In genomic region chr7:5425507-5426225, GRCh38 we compare ENCODE assay signal across 8 cellular contexts. TPM values are rescaled to one million over a fixed set of nuclear protein-coding genes. Genes with fewer than 3 reads are reported as not detected.
DNase-seq lines count a peak whose midpoint lies in the region; ATAC-seq, FAIRE-seq and TF ChIP-seq lines count a peak whose summit lies in the region.

No MANE protein-coding gene starts in this region.

- intact Hi-C loops in dendritic cell treated with granulocyte-macrophage colony-stimulating factor and Interleukin-4, amounts not matched to agents 40 ng/mL and 50 ng/mL, for 4 days (cut with micrococcal nuclease): no loop called here
- intact Hi-C loops in HepG2 (cut with micrococcal nuclease; ENCODE audit: unreplicated experiment) (no loop called here), stomach (cut with DNase I; ENCODE audit: low total_unique reads) (no loop called here)

- H3K4me2 ChIP-seq in HepG2 (ENCODE audit: low read depth, low read length): peak overlapping the region; percentile 93

- no peaks in the 10 kb centered on the region for H3K9me3 Mint-ChIP-seq in dendritic cell treated with granulocyte-macrophage colony-stimulating factor and Interleukin-4, amounts not matched to agents 40 ng/mL and 50 ng/mL, for 4 days

- peak in 1 of 2 experiments; percentile 48; a peak in 1 of 4 replicates for TF ChIP-seq EP300 in HepG2 (IDR thresholded peaks at IDR 0.05; ENCODE audit: low read depth in 2 of 2, low read length in 2 of 2)
- no peak for TF ChIP-seq EP300 in HepG2 (CRISPR knock-in tag; IDR thresholded peaks at IDR 0.05; ENCODE audit: borderline replicate concordance)
- TF ChIP-seq EP300 in stomach (IDR thresholded peaks at IDR 0.05): no peak

- POLR2A ChIA-PET in HepG2 (lab: Yijun Ruan, JAX): interaction anchor here (0.9 to 3.4 kb wide), 12 partner anchors 9 to 185 kb away, joined by 3 to 25 read pairs (median 10); no protein-coding TSS in a partner anchor

- H3K27ac ChIP-seq in RWPE2 (ENCODE audit: poor library complexity, severe bottlenecking) (peak overlapping the region; percentile 98), HepG2 (ENCODE audit: extremely low read length, insufficient read depth, low read length) (peak overlapping the region; percentile 100), stomach (peak overlapping the region; percentile 94 to 100 (median 99))

- H3K9ac ChIP-seq in HepG2 (ENCODE audit: insufficient read depth, low read depth, low read length): peak overlapping the region; percentile 98

- TF ChIP-seq CTCF in RWPE2 (IDR thresholded peaks at IDR 0.05; ENCODE audit: poor library complexity, severe bottlenecking): no peak
- 0 out of 2 replicates have a peak, but pooled peaks have one; percentile 21 for TF ChIP-seq CTCF in HepG2 (CRISPR knock-in tag; IDR thresholded peaks at IDR 0.05)
- no peak for TF ChIP-seq CTCF in stomach (IDR thresholded peaks at IDR 0.05)

- peak overlapping the region; percentile 62 for H3K4me3 ChIP-seq in RWPE2 (ENCODE audit: severe bottlenecking)
- peak overlapping the region; percentile 92 to 98 (median 94) for H3K4me3 ChIP-seq in HepG2 (replicated peaks in 1 of 3; ENCODE audit: insufficient read depth in 1 of 3, low read depth in 2 of 3, low read length in 3 of 3)
- H3K4me3 ChIP-seq in stomach: peak overlapping the region; percentile 63 to 93 (median 82)

- TF ChIP-seq POLR2A in HepG2 (IDR thresholded peaks at IDR 0.05; ENCODE audit: insufficient read depth in 1 of 2, low read depth in 2 of 2, low read length in 2 of 2) (peak in 1 of 2 experiments; percentile 90; a peak in 2 of 4 replicates), stomach (IDR thresholded peaks at IDR 0.05) (peak in 1 of 4 donors; percentile 77)

- DNase-seq in DMS79 (lab: John Stamatoyannopoulos, UW) (peak; percentile 85), M059J (ENCODE audit: low read depth) (peak; percentile 85), RWPE2 (ENCODE audit: low spot score) (peak; percentile 75), HepG2 (ENCODE audit: low spot score) (peak; percentile 88), stomach (peak; percentile 65), OCI-M2 (lab: John Stamatoyannopoulos, UW; ENCODE audit: unreplicated experiment) (no peak)

- H3K36me3 ChIP-seq in RWPE2 (ENCODE audit: low read depth) (no peaks in the 10 kb centered on the region), HepG2 (replicated peaks in 1 of 2; ENCODE audit: control insufficient read depth in 1 of 2, insufficient read depth in 2 of 2, low read length in 2 of 2) (no peaks in the 10 kb centered on the region), stomach (no peaks in the 10 kb centered on the region)

- in situ Hi-C loops in HepG2 (cut with HindIII; ENCODE audit: extremely low pct_ligation_motif_present, low pct_unique_long_range_greater_than_20kb): no loop called here

- peaks cover 9% of the 10 kb centered on the region for H3K27me3 Mint-ChIP-seq in dendritic cell treated with granulocyte-macrophage colony-stimulating factor and Interleukin-4, amounts not matched to agents 40 ng/mL and 50 ng/mL, for 4 days

- H3K36me3 Mint-ChIP-seq in dendritic cell treated with granulocyte-macrophage colony-stimulating factor and Interleukin-4, amounts not matched to agents 40 ng/mL and 50 ng/mL, for 4 days (ENCODE audit: low read depth): peaks cover 83% of the 10 kb centered on the region

- H3K4me1 Mint-ChIP-seq in dendritic cell treated with granulocyte-macrophage colony-stimulating factor and Interleukin-4, amounts not matched to agents 40 ng/mL and 50 ng/mL, for 4 days (ENCODE audit: low read depth): peaks cover 27% of the 10 kb centered on the region

- ATAC-seq in RWPE2 (ENCODE audit: low read depth) (no peak), HepG2 (peak; percentile 13), GM19035 (IDR thresholded peaks at IDR 0.05; ENCODE audit: unreplicated experiment) (no peak)

- TF ChIP-seq RAD21 in HepG2 (CRISPR knock-in tag; IDR thresholded peaks at IDR 0.05): peak; percentile 41; the same call in 1 of the 2 replicates

- peaks cover 66% of the 10 kb centered on the region for H3K79me2 ChIP-seq in HepG2 (ENCODE audit: insufficient read depth, low read length)

- H3K4me3 Mint-ChIP-seq in dendritic cell treated with granulocyte-macrophage colony-stimulating factor and Interleukin-4, amounts not matched to agents 40 ng/mL and 50 ng/mL, for 4 days: peak overlapping the region; percentile 100

- no peaks in the 10 kb centered on the region for H3K27me3 ChIP-seq in RWPE2 (ENCODE audit: insufficient read depth, poor library complexity, severe bottlenecking)
- no peaks in the 10 kb centered on the region; a peak in 1 of 5 replicates for H3K27me3 ChIP-seq in HepG2 (ENCODE audit: control insufficient read depth in 1 of 2, insufficient read depth in 2 of 2, low read length in 2 of 2)
- H3K27me3 ChIP-seq in stomach: peaks cover 0 to 14% (median 0%) of the 10 kb centered on the region in 3 donors

- peak; percentile 54 for FAIRE-seq in HepG2 (lab: Jason Lieb, UNC)

- peak overlapping the region; percentile 100 for H3K27ac Mint-ChIP-seq in dendritic cell treated with granulocyte-macrophage colony-stimulating factor and Interleukin-4, amounts not matched to agents 40 ng/mL and 50 ng/mL, for 4 days

- H2AFZ ChIP-seq in HepG2 (ENCODE audit: low read length): no peak overlapping the region

- H3K4me1 ChIP-seq in RWPE2 (ENCODE audit: insufficient read depth, poor library complexity, severe bottlenecking): peaks cover 3% of the 10 kb centered on the region
- H3K4me1 ChIP-seq in HepG2 (ENCODE audit: insufficient read depth, low read length): peaks cover 7% of the 10 kb centered on the region
- peaks cover 25 to 36% (median 30%) of the 10 kb centered on the region in 4 donors for H3K4me1 ChIP-seq in stomach

- H4K20me1 ChIP-seq in HepG2 (ENCODE audit: insufficient read depth, low read length): peaks cover 6% of the 10 kb centered on the region

- CTCF ChIA-PET in HepG2 (lab: Yijun Ruan, JAX; ENCODE audit: low intra/inter-chr PET ratio, low total read pairs): no interaction called here

- TSS peak; percentile 41 for BruUV-seq in HepG2 (replicated peaks; lab: Mats Ljungman, UMichigan)

- WGBS in HepG2 (ENCODE audit: low lambda C conversion rate): 2% methylated on average over 38 of the region's 38 CpGs
- 0 to 2% (median 1%) methylated on average over 37 to 38 of the region's 38 CpGs for WGBS in stomach, 5 donors

- H3K9me3 ChIP-seq in RWPE2 (ENCODE audit: severe bottlenecking) (no peaks in the 10 kb centered on the region), HepG2 (ENCODE audit: low read length) (no peaks in the 10 kb centered on the region), stomach (no peaks in the 10 kb centered on the region)

TF ChIP-seq in HepG2, 621 proteins besides CTCF, POLR2A, EP300 and RAD21 (continues in another document):
- TF ChIP-seq ZNF138 (CRISPR knock-in tag; IDR thresholded peaks at IDR 0.05; ENCODE audit: low read depth): 0 out of 2 replicates have a peak, but pooled peaks have one; percentile 58
- no peak for TF ChIP-seq GATA4 (IDR thresholded peaks at IDR 0.05; ENCODE audit: borderline replicate concordance, low read depth)
- TF ChIP-seq ZNF280B (CRISPR knock-in tag; IDR thresholded peaks at IDR 0.05; ENCODE audit: borderline replicate concordance): no peak
- TF ChIP-seq ZNF619 (CRISPR knock-in tag; IDR thresholded peaks at IDR 0.05): no peak
- TF ChIP-seq PHF21A (CRISPR knock-in tag; IDR thresholded peaks at IDR 0.05): peak; percentile 56
- 0 out of 2 replicates have a peak, but pooled peaks have one; percentile 18 for TF ChIP-seq ZNF543 (CRISPR knock-in tag; IDR thresholded peaks at IDR 0.05)
- TF ChIP-seq AGO1 (IDR thresholded peaks at IDR 0.05; ENCODE audit: low read depth, low read length, poor library complexity, severe bottlenecking): peak; percentile 79
- TF ChIP-seq CHD2 (IDR thresholded peaks at IDR 0.05; ENCODE audit: low read depth, low read length): no peak
- no peak for TF ChIP-seq SNAPC2 (CRISPR knock-in tag; IDR thresholded peaks at IDR 0.05)
- TF ChIP-seq SUZ12 (IDR thresholded peaks at IDR 0.05; ENCODE audit: low read depth, low read length): no peak

RNA-seq across cellular contexts. Expression of gene TNRC18, which starts 2.0 kb away (rescaled TPM):
- 10.9 and 21.3 TPM in 2 replicates for total RNA-seq in M059J (2014; rRNA removed; shearing (Covaris generic))
- total RNA-seq in HepG2 (2016; rRNA removed; fragmentation: Illumina TruSeq; extraction: Trizol): 12.8 and 17.4 TPM in 2 replicates
- total RNA-seq in HepG2 (2016; cell fraction: cytosol; rRNA removed; fragmentation: Illumina TruSeq; extraction: Trizol; ENCODE audit: low read depth): 4.9 and 7.1 TPM in 2 replicates
- 12.8 and 21.5 TPM in 2 replicates for total RNA-seq in HepG2 (2016; cell fraction: insoluble cytoplasmic fraction; rRNA removed; fragmentation: Illumina TruSeq; extraction: Trizol)
- 4.9 and 5.6 TPM in 2 replicates for total RNA-seq in HepG2 (2016; cell fraction: membrane; rRNA removed; fragmentation: Illumina TruSeq; extraction: Trizol)
- 28.3 and 34.0 TPM in 2 replicates for total RNA-seq in HepG2 (2016; cell fraction: nucleus; rRNA removed; fragmentation: Illumina TruSeq; extraction: Trizol)
- polyA plus RNA-seq in HepG2 (2011; rRNA removed): 10.9 and 11.7 TPM in 2 replicates
- 8.6 and 11.8 TPM in 2 replicates for polyA plus RNA-seq in HepG2 (2011; cell fraction: cytosol; rRNA removed)
- polyA plus RNA-seq in HepG2 (2011; cell fraction: nucleus; rRNA removed): 65.7 and 102 TPM in 2 replicates
- polyA plus RNA-seq in HepG2 (2012): 40.6 and 53.7 TPM in 2 replicates
- 0.71 and 1.3 TPM in 2 replicates for polyA plus RNA-seq in HepG2 (2016; cell fraction: cytosol; fragmentation: Illumina TruSeq; extraction: Trizol; ENCODE audit: low read depth)
- polyA plus RNA-seq in HepG2 (2016; cell fraction: insoluble cytoplasmic fraction; fragmentation: Illumina TruSeq; extraction: Trizol; ENCODE audit: low read depth): 16.6 and 19.8 TPM in 2 replicates
- polyA plus RNA-seq in HepG2 (2016; cell fraction: membrane; fragmentation: Illumina TruSeq; extraction: Trizol; ENCODE audit: low read depth): 0.82 and 1.2 TPM in 2 replicates
- polyA plus RNA-seq in HepG2 (2016; cell fraction: nucleus; fragmentation: Illumina TruSeq; extraction: Trizol; ENCODE audit: insufficient read depth, low read depth): 58.8 and 59.2 TPM in 2 replicates
- 11.2 and 51.4 TPM in 2 replicates for polyA minus RNA-seq in HepG2 (2011; rRNA and poly(A)+ RNA removed; ENCODE audit: low replicate concordance)
- polyA minus RNA-seq in HepG2 (2011; cell fraction: cytosol; rRNA and poly(A)+ RNA removed): 44.7 and 49.3 TPM in 2 replicates
- polyA minus RNA-seq in HepG2 (2011; cell fraction: nucleus; rRNA and poly(A)+ RNA removed): 49.2 and 54.8 TPM in 2 replicates
- total RNA-seq in stomach: 100 to 1,000 TPM in 3 of 5 donors, 10 to 100 TPM in 2; 72.5 to 463 (median 108) TPM
- polyA plus RNA-seq in stomach: 10 to 100 TPM in 2 of 3 donors, 1 to 10 TPM in 1; 8.5 to 29.4 (median 11.2) TPM
